Comparison of ENCODE assay signal across 2 cellular contexts in the genomic region with DNA sequence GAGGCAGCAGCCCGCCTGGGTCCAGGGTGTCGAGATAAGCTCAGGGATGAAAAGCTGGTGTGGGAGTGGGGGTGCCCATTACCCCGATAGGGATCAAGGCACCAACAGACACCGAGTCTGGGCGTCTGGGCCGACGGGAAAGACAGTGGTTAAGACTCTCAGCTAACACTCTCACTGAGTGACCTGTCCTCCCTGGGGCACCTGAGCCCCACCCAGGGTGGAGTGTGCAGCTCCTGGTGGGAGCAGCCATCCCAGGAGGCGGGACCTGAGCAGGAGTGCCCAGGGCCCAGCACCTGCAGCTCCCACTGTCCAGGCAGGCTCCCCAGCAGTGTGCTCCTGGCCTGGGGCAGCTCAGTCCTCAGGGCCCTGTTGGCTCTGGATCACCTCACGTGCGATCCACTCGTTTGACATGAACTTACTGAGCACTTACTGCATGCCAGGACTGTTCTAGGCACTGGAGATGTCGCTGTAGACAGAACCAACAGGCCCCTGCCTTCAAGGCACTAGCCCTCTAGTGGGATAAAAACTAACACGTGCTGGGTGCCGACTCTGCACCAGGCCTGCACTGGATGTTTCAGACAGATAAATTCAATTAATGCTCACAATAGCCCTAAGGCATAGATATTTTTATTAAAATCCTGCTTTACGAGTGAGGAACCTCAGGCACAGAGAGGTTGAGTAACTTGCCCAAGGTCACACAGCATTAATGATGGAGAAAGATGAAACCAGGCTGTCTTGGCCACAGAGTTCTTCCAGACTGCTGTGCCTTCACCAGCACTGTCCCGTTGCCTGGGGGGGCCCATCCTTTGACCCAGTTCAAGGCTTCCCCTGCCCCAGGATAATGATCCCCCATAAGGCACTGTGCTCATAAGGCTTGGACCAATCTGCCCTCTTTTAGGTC.
TF ChIP-seq lines count a peak whose summit lies in the region.

No MANE protein-coding gene starts in this region.

TF ChIP-seq in H1, 55 proteins besides CTCF, POLR2A, EP300 and RAD21:
- TF ChIP-seq SP4 (IDR thresholded peaks at IDR 0.05; ENCODE audit: low read length) (no peak), KDM1A (IDR thresholded peaks at IDR 0.05; ENCODE audit: borderline replicate concordance, low read length) (peak; percentile 92)

TF ChIP-seq in HepG2, 621 proteins besides CTCF, POLR2A, EP300 and RAD21:
- TF ChIP-seq ZMYM2 (CRISPR knock-in tag; IDR thresholded peaks at IDR 0.05) (no peak), TBP (CRISPR knock-in tag; IDR thresholded peaks at IDR 0.05) (no peak), ZNF441 (CRISPR knock-in tag; IDR thresholded peaks at IDR 0.05; ENCODE audit: borderline replicate concordance) (no peak), SOX13 (IDR thresholded peaks at IDR 0.05) (no peak), SOX13 (CRISPR knock-in tag; conservative IDR thresholded peaks at IDR 0.05 in 1 of 2, IDR thresholded peaks at IDR 0.05 in 1 of 2) (no peak), ZNF652 (CRISPR knock-in tag; IDR thresholded peaks at IDR 0.05; ENCODE audit: borderline replicate concordance, low read depth) (no peak), ZMYM3 (CRISPR knock-in tag; IDR thresholded peaks at IDR 0.05) (peak; percentile 52; the same call in 1 of the 2 replicates), ZNF768 (CRISPR knock-in tag; IDR thresholded peaks at IDR 0.05) (peak; percentile 95), NR2F2 (IDR thresholded peaks at IDR 0.05; ENCODE audit: borderline replicate concordance, low read depth) (no peak), GFI1 (CRISPR knock-in tag; IDR thresholded peaks at IDR 0.05; ENCODE audit: borderline replicate concordance) (no peak), EZH2 (conservative IDR thresholded peaks at IDR 0.05; ENCODE audit: low read depth, low read length) (no peak), DPF2 (CRISPR knock-in tag; IDR thresholded peaks at IDR 0.05; ENCODE audit: borderline replicate concordance, low read depth) (no peak)
- TF ChIP-seq, protein P1, sequence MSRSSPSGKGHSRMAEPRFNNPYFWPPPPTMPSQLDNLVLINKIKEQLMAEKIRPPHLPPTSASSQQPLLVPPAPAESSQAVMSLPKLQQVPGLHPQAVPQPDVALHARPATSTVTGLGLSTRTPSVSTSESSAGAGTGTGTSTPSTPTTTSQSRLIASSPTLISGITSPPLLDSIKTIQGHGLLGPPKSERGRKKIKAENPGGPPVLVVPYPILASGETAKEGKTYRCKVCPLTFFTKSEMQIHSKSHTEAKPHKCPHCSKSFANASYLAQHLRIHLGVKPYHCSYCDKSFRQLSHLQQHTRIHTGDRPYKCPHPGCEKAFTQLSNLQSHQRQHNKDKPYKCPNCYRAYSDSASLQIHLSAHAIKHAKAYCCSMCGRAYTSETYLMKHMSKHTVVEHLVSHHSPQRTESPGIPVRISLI (CRISPR knock-in tag; IDR thresholded peaks at IDR 0.05; ENCODE audit: borderline replicate concordance), result no peak
- TF ChIP-seq, protein P2, sequence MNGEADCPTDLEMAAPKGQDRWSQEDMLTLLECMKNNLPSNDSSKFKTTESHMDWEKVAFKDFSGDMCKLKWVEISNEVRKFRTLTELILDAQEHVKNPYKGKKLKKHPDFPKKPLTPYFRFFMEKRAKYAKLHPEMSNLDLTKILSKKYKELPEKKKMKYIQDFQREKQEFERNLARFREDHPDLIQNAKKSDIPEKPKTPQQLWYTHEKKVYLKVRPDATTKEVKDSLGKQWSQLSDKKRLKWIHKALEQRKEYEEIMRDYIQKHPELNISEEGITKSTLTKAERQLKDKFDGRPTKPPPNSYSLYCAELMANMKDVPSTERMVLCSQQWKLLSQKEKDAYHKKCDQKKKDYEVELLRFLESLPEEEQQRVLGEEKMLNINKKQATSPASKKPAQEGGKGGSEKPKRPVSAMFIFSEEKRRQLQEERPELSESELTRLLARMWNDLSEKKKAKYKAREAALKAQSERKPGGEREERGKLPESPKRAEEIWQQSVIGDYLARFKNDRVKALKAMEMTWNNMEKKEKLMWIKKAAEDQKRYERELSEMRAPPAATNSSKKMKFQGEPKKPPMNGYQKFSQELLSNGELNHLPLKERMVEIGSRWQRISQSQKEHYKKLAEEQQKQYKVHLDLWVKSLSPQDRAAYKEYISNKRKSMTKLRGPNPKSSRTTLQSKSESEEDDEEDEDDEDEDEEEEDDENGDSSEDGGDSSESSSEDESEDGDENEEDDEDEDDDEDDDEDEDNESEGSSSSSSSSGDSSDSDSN (CRISPR knock-in tag; IDR thresholded peaks at IDR 0.05), result no peak
- TF ChIP-seq, protein P3, sequence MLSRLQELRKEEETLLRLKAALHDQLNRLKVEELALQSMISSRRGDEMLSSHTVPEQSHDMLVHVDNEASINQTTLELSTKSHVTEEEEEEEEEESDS (CRISPR knock-in tag; IDR thresholded peaks at IDR 0.05; ENCODE audit: borderline replicate concordance), result no peak
- TF ChIP-seq, protein P4, sequence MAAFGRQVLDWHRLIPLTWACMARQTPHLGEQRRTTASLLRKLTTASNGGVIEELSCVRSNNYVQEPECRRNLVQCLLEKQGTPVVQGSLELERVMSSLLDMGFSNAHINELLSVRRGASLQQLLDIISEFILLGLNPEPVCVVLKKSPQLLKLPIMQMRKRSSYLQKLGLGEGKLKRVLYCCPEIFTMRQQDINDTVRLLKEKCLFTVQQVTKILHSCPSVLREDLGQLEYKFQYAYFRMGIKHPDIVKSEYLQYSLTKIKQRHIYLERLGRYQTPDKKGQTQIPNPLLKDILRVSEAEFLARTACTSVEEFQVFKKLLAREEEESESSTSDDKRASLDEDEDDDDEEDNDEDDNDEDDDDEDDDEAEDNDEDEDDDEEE (CRISPR knock-in tag; IDR thresholded peaks at IDR 0.05), result no peak
- TF ChIP-seq, protein P5, sequence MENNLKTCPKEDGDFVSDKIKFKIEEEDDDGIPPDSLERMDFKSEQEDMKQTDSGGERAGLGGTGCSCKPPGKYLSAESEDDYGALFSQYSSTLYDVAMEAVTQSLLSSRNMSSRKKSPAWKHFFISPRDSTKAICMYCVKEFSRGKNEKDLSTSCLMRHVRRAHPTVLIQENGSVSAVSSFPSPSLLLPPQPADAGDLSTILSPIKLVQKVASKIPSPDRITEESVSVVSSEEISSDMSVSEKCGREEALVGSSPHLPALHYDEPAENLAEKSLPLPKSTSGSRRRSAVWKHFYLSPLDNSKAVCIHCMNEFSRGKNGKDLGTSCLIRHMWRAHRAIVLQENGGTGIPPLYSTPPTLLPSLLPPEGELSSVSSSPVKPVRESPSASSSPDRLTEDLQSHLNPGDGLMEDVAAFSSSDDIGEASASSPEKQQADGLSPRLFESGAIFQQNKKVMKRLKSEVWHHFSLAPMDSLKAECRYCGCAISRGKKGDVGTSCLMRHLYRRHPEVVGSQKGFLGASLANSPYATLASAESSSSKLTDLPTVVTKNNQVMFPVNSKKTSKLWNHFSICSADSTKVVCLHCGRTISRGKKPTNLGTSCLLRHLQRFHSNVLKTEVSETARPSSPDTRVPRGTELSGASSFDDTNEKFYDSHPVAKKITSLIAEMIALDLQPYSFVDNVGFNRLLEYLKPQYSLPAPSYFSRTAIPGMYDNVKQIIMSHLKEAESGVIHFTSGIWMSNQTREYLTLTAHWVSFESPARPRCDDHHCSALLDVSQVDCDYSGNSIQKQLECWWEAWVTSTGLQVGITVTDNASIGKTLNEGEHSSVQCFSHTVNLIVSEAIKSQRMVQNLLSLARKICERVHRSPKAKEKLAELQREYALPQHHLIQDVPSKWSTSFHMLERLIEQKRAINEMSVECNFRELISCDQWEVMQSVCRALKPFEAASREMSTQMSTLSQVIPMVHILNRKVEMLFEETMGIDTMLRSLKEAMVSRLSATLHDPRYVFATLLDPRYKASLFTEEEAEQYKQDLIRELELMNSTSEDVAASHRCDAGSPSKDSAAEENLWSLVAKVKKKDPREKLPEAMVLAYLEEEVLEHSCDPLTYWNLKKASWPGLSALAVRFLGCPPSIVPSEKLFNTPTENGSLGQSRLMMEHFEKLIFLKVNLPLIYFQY (CRISPR knock-in tag; IDR thresholded peaks at IDR 0.05; ENCODE audit: borderline replicate concordance), result no peak
